Comparison of ENCODE assay signal across 23 cellular contexts in the genomic region with DNA sequence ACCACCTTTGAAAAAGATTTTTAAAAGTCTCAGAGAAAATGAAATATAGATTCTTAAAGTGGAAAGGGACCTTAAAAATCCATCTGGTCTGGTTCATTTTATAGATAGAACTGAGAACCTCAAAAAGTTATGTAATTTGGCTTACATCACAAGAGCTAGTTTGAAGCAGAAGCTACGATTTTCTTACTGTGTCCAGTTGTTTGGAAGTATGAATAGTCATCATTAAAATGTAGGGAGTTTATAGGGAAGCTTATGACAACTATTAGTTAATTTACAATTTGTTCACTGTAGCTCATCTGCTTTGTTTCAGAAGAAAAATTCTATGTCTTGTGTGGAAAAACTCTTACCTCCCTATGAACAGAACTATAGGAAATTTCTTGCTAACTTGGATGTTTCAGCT. TPM values are rescaled to one million over a fixed set of nuclear protein-coding genes. Genes with fewer than 3 reads are reported as not detected.
A peak's percentile ranks its signal among the peaks of the same experiment; 100 is the strongest.
DNase-seq lines count a peak whose midpoint lies in the region; ATAC-seq and TF ChIP-seq lines count a peak whose summit lies in the region.
"Had no signal": no experiment of that assay in that cellular context is flagged by ENCODE, and none has a peak within 500 bp of the region (broad histone marks: within the 10 kb centered on the region; RNA-seq: fewer than 3 reads in every experiment).

No MANE protein-coding gene starts in this region.

- H3K4me3 ChIP-seq in NB4 (ENCODE audit: low read depth, low read length) (no peak overlapping the region), sigmoid colon (no peak overlapping the region)
- H3K4me3 ChIP-seq: heart right ventricle, SJSA1, thoracic aorta had no signal

- H3K36me3 ChIP-seq in sigmoid colon = no peaks in the 10 kb centered on the region
- H3K36me3 ChIP-seq: heart right ventricle, SJSA1, thoracic aorta had no signal

- TF ChIP-seq CTCF in NB4 (IDR thresholded peaks at IDR 0.05; ENCODE audit: low read depth, low read length) (no peak), sigmoid colon (IDR thresholded peaks at IDR 0.05) (no peak)

- TF ChIP-seq POLR2A in NB4 (IDR thresholded peaks at IDR 0.05; ENCODE audit: extremely low read depth, insufficient read length) = no peak
- TF ChIP-seq POLR2A in sigmoid colon (IDR thresholded peaks at IDR 0.05) = no peak

- no peaks in the 10 kb centered on the region for H3K27me3 ChIP-seq in sigmoid colon
- H3K27me3 ChIP-seq: heart right ventricle, SJSA1 had no signal

- TF ChIP-seq EP300 in sigmoid colon (IDR thresholded peaks at IDR 0.05) = no peak

- DNase-seq in EH (ENCODE audit: low read depth) (peak; percentile 13), NB4 (ENCODE audit: low read depth) (peak; percentile 40), fibroblast of peridontal ligament (ENCODE audit: extremely low read depth) (peak; percentile 44), sigmoid colon (no peak), T-helper 9 cell (no peak)
- no peak for DNase-seq in effector CD4-positive, alpha-beta T cell
- DNase-seq: activated CD4-positive, alpha-beta memory T cell treated with anti-CD3 and anti-CD28 coated beads for 36 hours; activated CD8-positive, alpha-beta memory T cell treated with anti-CD3 and anti-CD28 coated beads, Interleukin-2, amount 50 U/mL, for 4 hours; activated naive CD8-positive, alpha-beta T cell treated with anti-CD3 and anti-CD28 coated beads, Interleukin-2, amount 10 ng/mL, durations not matched to agents 7 days and 5 days; CD4-positive, alpha-beta memory T cell; H9; heart right ventricle; mammary epithelial cell; NCI-H2029; NCI-H2227 treated with DMSO at 0.1 percent for 48 hours; RPMI8226; stimulated activated naive CD4-positive, alpha-beta T cell; T-cell had no signal

- intact Hi-C loops in sigmoid colon (cut with DNase I) = no loop called here

- H3K9me3 ChIP-seq in sigmoid colon = no peaks in the 10 kb centered on the region
- H3K9me3 ChIP-seq: heart right ventricle, SJSA1, thoracic aorta had no signal

- peak overlapping the region in 3 of 4 donors; percentile 7 to 59 (median 59) for H3K27ac ChIP-seq in sigmoid colon
- H3K27ac ChIP-seq: SJSA1 had no signal

- 42 to 60% methylated on average over 1 of the region's 1 CpG for WGBS in sigmoid colon, 2 donors

- H3K4me1 ChIP-seq in sigmoid colon = peaks cover 0 to 84% (median 51%) of the 10 kb centered on the region in 4 donors
- H3K4me1 ChIP-seq: SJSA1 had no signal

- ATAC-seq in GM21529 (IDR thresholded peaks at IDR 0.05; ENCODE audit: unreplicated experiment) = no peak
- ATAC-seq: activated CD4-positive, CD25-positive, alpha-beta regulatory T cell treated with anti-CD3 and anti-CD28 coated beads, Interleukin-2, amount 50 U/mL, for 24 hours; activated T-helper 17 cell treated with anti-CD3 and anti-CD28 coated beads, Interleukin-2, amount 50 U/mL, for 72 hours; heart right ventricle; T-cell had no signal

RNA-seq across cellular contexts. Expression of gene ZEB1, which starts 26.9 kb away (rescaled TPM):
- 100 to 1,000 TPM; 215 to 255 (median 251) TPM for total RNA-seq in sigmoid colon
- 10 to 100 TPM in 2 of 3 donors, 1 to 10 TPM in 1; 5.5 to 16.2 (median 12.2) TPM for polyA plus RNA-seq in sigmoid colon

Comparison
In these comparisons a context has a peak if more than half of its experiments do, and no peak if none do; other contexts are left out.
1. DNase-seq: peak in EH (single experiment), NB4 (single experiment) and fibroblast of peridontal ligament (single experiment); none in sigmoid colon (single experiment), T-helper 9 cell (single experiment) and effector CD4-positive, alpha-beta T cell (single experiment).